In genomic region chr7:6729492-6730342, GRCh38 we compare ENCODE assay signal across 8 cellular contexts. TPM values are rescaled to one million over a fixed set of nuclear protein-coding genes. Genes with fewer than 3 reads are reported as not detected.
DNase-seq lines count a peak whose midpoint lies in the region; ATAC-seq and TF ChIP-seq lines count a peak whose summit lies in the region.

No MANE protein-coding gene starts in this region.

- ATAC-seq in GM19023 (IDR thresholded peaks at IDR 0.05; ENCODE audit: unreplicated experiment), result peak; percentile 91
- peak; percentile 88 for ATAC-seq in HG03196 (IDR thresholded peaks at IDR 0.05; ENCODE audit: unreplicated experiment)

- H3K9me3 Mint-ChIP-seq in chondrocyte (ENCODE audit: low read depth), result peaks cover 3% of the 10 kb centered on the region

- H3K36me3 Mint-ChIP-seq in chondrocyte (ENCODE audit: low read depth), result peaks cover 15% of the 10 kb centered on the region

- peak overlapping the region; percentile 87 for H3K4me3 Mint-ChIP-seq in chondrocyte (ENCODE audit: unreplicated experiment)

- TF ChIP-seq CTCF in AG09319 (IDR thresholded peaks at IDR 0.05; ENCODE audit: low read depth, low read length) (no peak), chondrocyte (IDR thresholded peaks at IDR 0.05) (no peak)

- no peaks in the 10 kb centered on the region for H3K27me3 Mint-ChIP-seq in chondrocyte (ENCODE audit: low read depth)

- H3K4me1 Mint-ChIP-seq in chondrocyte (ENCODE audit: low read depth), result peaks cover 23% of the 10 kb centered on the region

- DNase-seq in AG09319 (ENCODE audit: extremely low read depth, low read depth) (peak; percentile 79), NCI-H446 treated with DMSO at 0.1 percent for 48 hours (lab: John Stamatoyannopoulos, UW) (peak; percentile 73), chondrocyte (ENCODE audit: low spot score) (peak; percentile 98), kidney glomerular epithelial cell (lab: John Stamatoyannopoulos, UW) (peak; percentile 72)
- DNase-seq in activated CD4-positive, alpha-beta T cell treated with anti-CD3 and anti-CD28 coated beads for 1 hour, result peak; percentile 68
- peak; percentile 68 to 75 for DNase-seq in stimulated activated CD4-positive, alpha-beta T cell treated with anti-CD3 and anti-CD28 coated beads, Interleukin-15, amount 100 ng/mL, for 48 hours (ENCODE audit: low read depth in 2 of 2)

- H3K27ac Mint-ChIP-seq in chondrocyte (ENCODE audit: unreplicated experiment), result peak overlapping the region; percentile 92

RNA-seq across cellular contexts. Expression of gene ZNF12, which starts 23.0 kb away (rescaled TPM):
- 16.0 to 18.1 TPM (median 17.5 TPM) in 3 replicates for total RNA-seq in chondrocyte

RNA-seq across cellular contexts. Expression of gene RSPH10B2, which starts 24.2 kb away (rescaled TPM):
- total RNA-seq in chondrocyte, result 0.27 to 0.63 TPM in 2 of 3 replicates, not detected in the other

Comparison
In these comparisons a context has a peak if more than half of its experiments do, and no peak if none do; other contexts are left out.
1. Peak in every context shown above with its lines: DNase-seq and ATAC-seq.